Comparison of ENCODE assay signal across 20 cellular contexts in the genomic region with DNA sequence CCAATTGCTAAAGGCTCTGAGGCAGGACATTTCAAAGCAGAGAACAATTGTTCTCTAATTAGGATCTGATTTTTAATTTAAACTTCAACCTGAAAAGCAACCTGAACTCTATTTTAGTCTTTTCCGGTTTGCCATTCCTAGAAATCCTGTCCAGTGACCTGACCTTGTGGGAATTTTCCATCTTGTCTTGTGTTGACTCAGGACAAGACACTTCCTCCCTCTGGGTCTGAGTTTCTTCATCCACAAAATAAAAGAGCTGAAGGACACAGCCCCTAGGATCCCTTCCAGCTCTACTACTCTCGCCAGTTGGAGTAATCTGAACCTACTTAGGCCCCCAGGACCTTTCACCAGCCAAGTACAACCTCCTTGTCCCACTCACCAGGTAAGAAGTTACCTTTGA.
A peak's percentile ranks its signal among the peaks of the same experiment; 100 is the strongest.
DNase-seq lines count a peak whose midpoint lies in the region; ATAC-seq and TF ChIP-seq lines count a peak whose summit lies in the region.
"Had no signal": no experiment of that assay in that cellular context is flagged by ENCODE, and none has a peak within 500 bp of the region (broad histone marks: within the 10 kb centered on the region; RNA-seq: fewer than 3 reads in every experiment).

No MANE protein-coding gene starts in this region.

- TF ChIP-seq EP300 in sigmoid colon (IDR thresholded peaks at IDR 0.05), result no peak

- H3K4me2 ChIP-seq in OCI-LY1 (ENCODE audit: low read length), result peak overlapping the region; percentile 17; the same call in 1 of the 2 replicates

- TF ChIP-seq POLR2A in sigmoid colon (IDR thresholded peaks at IDR 0.05), result no peak

- intact Hi-C loops in sigmoid colon (cut with DNase I), result no loop called here

- no peaks in the 10 kb centered on the region for H3K27me3 ChIP-seq in CD4-positive, CD25-positive, alpha-beta regulatory T cell (ENCODE audit: control insufficient read depth, insufficient read depth, low read length)
- H3K27me3 ChIP-seq in OCI-LY1 (ENCODE audit: insufficient read depth, low read length) (no peaks in the 10 kb centered on the region), sigmoid colon (no peaks in the 10 kb centered on the region)
- H3K27me3 ChIP-seq: dorsolateral prefrontal cortex had no signal

- no peaks in the 10 kb centered on the region for H3K79me2 ChIP-seq in OCI-LY1 (ENCODE audit: insufficient read depth, low read length)

- no peak overlapping the region for H3K27ac ChIP-seq in CD4-positive, CD25-positive, alpha-beta regulatory T cell (ENCODE audit: insufficient read depth, low read length, poor library complexity, severe bottlenecking)
- H3K27ac ChIP-seq in OCI-LY1 (ENCODE audit: low read depth, low read length, poor library complexity, severe bottlenecking), result peak overlapping the region; percentile 95
- peak overlapping the region in 2 of 4 donors; percentile 22 to 37 for H3K27ac ChIP-seq in sigmoid colon
- H3K27ac ChIP-seq: psoas muscle had no signal

- H3K4me3 Mint-ChIP-seq in CD4-positive, CD25-positive, alpha-beta regulatory T cell, result peak overlapping the region in 1 of 4 donors; percentile 47
- H3K4me3 Mint-ChIP-seq: brain, nephron had no signal

- H3K36me3 Mint-ChIP-seq in CD4-positive, CD25-positive, alpha-beta regulatory T cell, result no peaks in the 10 kb centered on the region
- H3K36me3 Mint-ChIP-seq: brain had no signal

- H3K4me1 Mint-ChIP-seq in CD4-positive, CD25-positive, alpha-beta regulatory T cell, result peaks cover 0 to 19% (median 13%) of the 10 kb centered on the region in 4 donors

- 0 out of 2 replicates have a peak, but pooled peaks cover 4% of the 10 kb centered on the region for H3F3A ChIP-seq in OCI-LY1 (ENCODE audit: insufficient read depth, low read length)

- peak overlapping the region; percentile 37; the same call in 1 of the 2 replicates for H3K9ac ChIP-seq in OCI-LY1 (ENCODE audit: low read length)

- no peaks in the 10 kb centered on the region for H3K27me3 Mint-ChIP-seq in CD4-positive, CD25-positive, alpha-beta regulatory T cell

- ATAC-seq in CD4-positive, CD25-positive, alpha-beta regulatory T cell (ENCODE audit: low read depth in 2 of 2), result no peak
- ATAC-seq in HG03520 (IDR thresholded peaks at IDR 0.05; ENCODE audit: unreplicated experiment) (no peak), GM19035 (IDR thresholded peaks at IDR 0.05; ENCODE audit: unreplicated experiment) (no peak)

- no peak overlapping the region for H2AFZ ChIP-seq in OCI-LY1 (ENCODE audit: low read length)

- TF ChIP-seq CTCF in OCI-LY1 (IDR thresholded peaks at IDR 0.05; ENCODE audit: low read length) (no peak), fibroblast of pulmonary artery (IDR thresholded peaks at IDR 0.05; ENCODE audit: low read length, missing control alignments) (no peak), sigmoid colon (IDR thresholded peaks at IDR 0.05) (no peak)

- H4K20me1 ChIP-seq in OCI-LY1 (ENCODE audit: insufficient read depth, low read length), result no peaks in the 10 kb centered on the region

- H3K27ac Mint-ChIP-seq in CD4-positive, CD25-positive, alpha-beta regulatory T cell, result peak overlapping the region in 2 of 3 donors; percentile 62 to 85
- H3K27ac Mint-ChIP-seq: nephron had no signal

- no peak overlapping the region for H3K4me3 ChIP-seq in CD4-positive, CD25-positive, alpha-beta regulatory T cell (ENCODE audit: low read depth, low read length)
- H3K4me3 ChIP-seq in OCI-LY1 (ENCODE audit: low read depth, low read length, poor library complexity, severe bottlenecking) (no peak overlapping the region), fibroblast of pulmonary artery (replicated peaks; ENCODE audit: low read depth, low read length) (no peak overlapping the region), sigmoid colon (no peak overlapping the region)
- H3K4me3 ChIP-seq: dorsolateral prefrontal cortex, psoas muscle had no signal

- no peaks in the 10 kb centered on the region for H3K9me3 ChIP-seq in CD4-positive, CD25-positive, alpha-beta regulatory T cell (ENCODE audit: control insufficient read depth in 2 of 2, low read length in 2 of 2)
- H3K9me3 ChIP-seq in OCI-LY1 (ENCODE audit: low read length) (no peaks in the 10 kb centered on the region), sigmoid colon (no peaks in the 10 kb centered on the region)
- H3K9me3 ChIP-seq: psoas muscle had no signal

- peak; percentile 27 for DNase-seq in AG08395 (ENCODE audit: low spot score)
- DNase-seq in CD4-positive, CD25-positive, alpha-beta regulatory T cell, result no peak
- peak; percentile 6 for DNase-seq in fibroblast of pulmonary artery (ENCODE audit: low read depth)
- DNase-seq in NCI-H146 (lab: John Stamatoyannopoulos, UW), result no peak
- no peak for DNase-seq in sigmoid colon
- DNase-seq: activated effector memory CD4-positive, alpha-beta T cell treated with anti-CD3 and anti-CD28 coated beads, Interleukin-2, amount 50 U/mL, for 16 hours; DMS79 treated with DMSO at 0.1 percent for 48 hours; dorsolateral prefrontal cortex; hippocampal formation; left cardiac atrium; NCI-H187 treated with DMSO at 0.1 percent for 48 hours; NCI-H510A; OCI-M1; psoas muscle; stimulated activated CD4-positive, alpha-beta T cell treated with anti-CD3 and anti-CD28 coated beads, Interleukin-15, amount 100 ng/mL, for 24 hours had no signal

- 90% methylated on average over 2 of the region's 2 CpGs for WGBS in sigmoid colon, 2 donors

- no peaks in the 10 kb centered on the region for H3K4me1 ChIP-seq in CD4-positive, CD25-positive, alpha-beta regulatory T cell (ENCODE audit: control insufficient read depth, insufficient read depth, low read length, poor library complexity, severe bottlenecking)
- peaks cover 99% of the 10 kb centered on the region for H3K4me1 ChIP-seq in OCI-LY1 (ENCODE audit: insufficient read depth, low read length, severe bottlenecking)
- peaks cover 0 to 16% (median 15%) of the 10 kb centered on the region in 4 donors for H3K4me1 ChIP-seq in sigmoid colon

- H3K36me3 ChIP-seq in CD4-positive, CD25-positive, alpha-beta regulatory T cell (ENCODE audit: control insufficient read depth, insufficient read depth, low read length), result no peaks in the 10 kb centered on the region
- no peaks in the 10 kb centered on the region for H3K36me3 ChIP-seq in OCI-LY1 (ENCODE audit: insufficient read depth, low read length)
- H3K36me3 ChIP-seq in sigmoid colon, result no peaks in the 10 kb centered on the region

- H3K9me3 Mint-ChIP-seq in CD4-positive, CD25-positive, alpha-beta regulatory T cell, result no peaks in the 10 kb centered on the region
- H3K9me3 Mint-ChIP-seq: nephron had no signal

- no peaks in the 10 kb centered on the region for H3K9me2 ChIP-seq in OCI-LY1 (ENCODE audit: low read depth, low read length)

Comparison
In these comparisons a context has a peak if more than half of its experiments do, and no peak if none do; other contexts are left out.
1. DNase-seq: peak in AG08395 (single experiment) and fibroblast of pulmonary artery (single experiment); none in CD4-positive, CD25-positive, alpha-beta regulatory T cell (0 of 3), NCI-H146 (single experiment) and sigmoid colon (single experiment).